In genomic region chr2:65275141-65275540, GRCh38 we compare ENCODE assay signal across 1 cellular context.
TF ChIP-seq lines count a peak whose summit lies in the region.

No MANE protein-coding gene starts in this region.

TF ChIP-seq in K562, 482 proteins besides CTCF, POLR2A, EP300 and RAD21:
- TF ChIP-seq, protein P1, sequence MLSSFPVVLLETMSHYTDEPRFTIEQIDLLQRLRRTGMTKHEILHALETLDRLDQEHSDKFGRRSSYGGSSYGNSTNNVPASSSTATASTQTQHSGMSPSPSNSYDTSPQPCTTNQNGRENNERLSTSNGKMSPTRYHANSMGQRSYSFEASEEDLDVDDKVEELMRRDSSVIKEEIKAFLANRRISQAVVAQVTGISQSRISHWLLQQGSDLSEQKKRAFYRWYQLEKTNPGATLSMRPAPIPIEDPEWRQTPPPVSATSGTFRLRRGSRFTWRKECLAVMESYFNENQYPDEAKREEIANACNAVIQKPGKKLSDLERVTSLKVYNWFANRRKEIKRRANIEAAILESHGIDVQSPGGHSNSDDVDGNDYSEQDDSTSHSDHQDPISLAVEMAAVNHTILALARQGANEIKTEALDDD (IDR thresholded peaks at IDR 0.05), result no peak
- TF ChIP-seq FOXK1 (CRISPR knock-in tag; IDR thresholded peaks at IDR 0.05; ENCODE audit: borderline replicate concordance), result no peak
